9 cellular contexts compared by ENCODE assay signal in the genomic region with DNA sequence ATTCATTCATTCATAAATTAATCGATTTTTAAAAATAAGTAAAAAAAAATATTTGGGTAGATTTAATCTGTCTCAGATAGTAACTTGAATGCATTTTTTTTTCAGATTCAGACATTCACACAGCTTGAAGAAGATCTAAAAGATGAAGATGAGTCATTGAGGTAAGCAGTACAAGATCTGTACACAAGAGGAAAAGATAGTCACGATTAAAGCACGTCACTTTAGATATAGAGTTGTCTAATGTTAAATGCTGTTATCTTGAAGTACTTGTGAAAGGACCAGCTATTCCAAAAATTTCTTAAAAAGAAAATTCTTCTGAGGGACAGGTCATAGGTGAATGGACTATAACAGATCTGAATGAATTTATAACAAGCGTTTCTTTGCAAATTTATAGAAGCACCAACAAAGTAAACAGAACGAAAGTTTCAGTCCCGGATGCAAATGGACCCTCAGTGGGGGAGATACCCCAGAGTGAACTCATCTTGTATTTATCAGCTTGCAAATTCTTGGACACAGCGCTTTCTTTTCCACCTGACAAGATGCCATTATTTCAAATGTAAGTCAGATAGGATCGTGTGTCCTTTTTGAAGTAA. TPM values are rescaled to one million over a fixed set of nuclear protein-coding genes. Genes with fewer than 3 reads are reported as not detected.
A peak's percentile ranks its signal among the peaks of the same experiment; 100 is the strongest.
DNase-seq lines count a peak whose midpoint lies in the region; ATAC-seq, FAIRE-seq and TF ChIP-seq lines count a peak whose summit lies in the region.
"Had no signal": no experiment of that assay in that cellular context is flagged by ENCODE, and none has a peak within 500 bp of the region (broad histone marks: within the 10 kb centered on the region; RNA-seq: fewer than 3 reads in every experiment).

No MANE protein-coding gene starts in this region.

- peak overlapping the region; percentile 79 for H2BK5ac ChIP-seq in IMR-90 (ENCODE audit: low read depth, low read length, poor library complexity, severe bottlenecking)

- no peak overlapping the region; a peak in 1 of 4 replicates for H4K8ac ChIP-seq in IMR-90 (ENCODE audit: low read depth in 2 of 2, low read length in 2 of 2)

- no TSS peak for BruUV-seq in IMR-90 (replicated peaks; lab: Mats Ljungman, UMichigan)
- BruUV-seq in K562 (replicated peaks; lab: Mats Ljungman, UMichigan): no TSS peak

- TF ChIP-seq CTCF in IMR-90 (conservative IDR thresholded peaks at IDR 0.05; ENCODE audit: low read depth, low read length) (no peak), K562 (IDR thresholded peaks at IDR 0.05 in 2 of 3, conservative IDR thresholded peaks at IDR 0.05 in 1 of 3; ENCODE audit: insufficient read depth in 2 of 3, low read depth in 1 of 3, low read length in 3 of 3) (no peak), osteoblast (IDR thresholded peaks at IDR 0.05; ENCODE audit: extremely low read depth, low read depth, low read length) (no peak)

- H3K18ac ChIP-seq in IMR-90 (ENCODE audit: low read depth, low read length): peak overlapping the region; percentile 66; the same call in 1 of the 2 replicates

- CTCF ChIA-PET in IMR-90 (lab: Yijun Ruan, JAX): interaction anchor here (0.6 kb wide), 1 partner anchor 17 kb away, joined by 3 read pairs; no protein-coding TSS in a partner anchor
- CTCF ChIA-PET in K562 (lab: Yijun Ruan, JAX; ENCODE audit: low intra/inter-chr PET ratio): interaction anchor here (0.6 kb wide), 1 partner anchor 10 kb away, joined by 3 read pairs; no protein-coding TSS in a partner anchor

- peaks cover 6% of the 10 kb centered on the region for H3K9me3 ChIP-seq in IMR-90 (ENCODE audit: control insufficient read depth, insufficient read depth, low read length)
- H3K9me3 ChIP-seq in K562 (replicated peaks; ENCODE audit: control insufficient read depth, insufficient read depth, low read depth, low read length): no peaks in the 10 kb centered on the region
- no peaks in the 10 kb centered on the region for H3K9me3 ChIP-seq in osteoblast (ENCODE audit: low read depth, low read length)

- H3K4me2 ChIP-seq in IMR-90 (ENCODE audit: low read depth, low read length): peak overlapping the region; percentile 96
- no peak overlapping the region for H3K4me2 ChIP-seq in K562 (ENCODE audit: insufficient read depth, low read length)
- no peak overlapping the region for H3K4me2 ChIP-seq in osteoblast (ENCODE audit: insufficient read depth, low read length)

- H3K79me2 ChIP-seq in K562 (ENCODE audit: control insufficient read depth, insufficient read depth, low read length) (no peaks in the 10 kb centered on the region), osteoblast (ENCODE audit: insufficient read depth, low read length) (no peaks in the 10 kb centered on the region)

- H4K91ac ChIP-seq in IMR-90 (ENCODE audit: insufficient read depth, low read depth, low read length): no peak overlapping the region

- no peak overlapping the region for H2BK15ac ChIP-seq in IMR-90 (ENCODE audit: low read depth, low read length)

- intact Hi-C loops in IMR-90 (cut with micrococcal nuclease) (loop anchor here (2.0 kb wide), 1 partner anchor 32 kb away; the partner anchor contains the start of gene MORC3), K562 (cut with micrococcal nuclease) (no loop called here)

- TF ChIP-seq RAD21 in IMR-90 (IDR thresholded peaks at IDR 0.05; ENCODE audit: low read length): no peak
- TF ChIP-seq RAD21 in K562 (CRISPR knock-in tag; conservative IDR thresholded peaks at IDR 0.05 in 1 of 2, IDR thresholded peaks at IDR 0.05 in 1 of 2): no peak

- H3K27ac ChIP-seq in IMR-90 (ENCODE audit: insufficient read depth, low read length) (peak overlapping the region; percentile 64; the same call in 1 of the 2 replicates), K562 (ENCODE audit: extremely low read depth, low read depth, low read length) (no peak overlapping the region), osteoblast (ENCODE audit: low read depth, low read length) (no peak overlapping the region)

- H3K56ac ChIP-seq in IMR-90 (ENCODE audit: extremely low read depth, insufficient read depth, low read length): no peak overlapping the region; the same call in 1 of the 2 replicates

- H2BK20ac ChIP-seq in IMR-90 (ENCODE audit: low read depth, low read length): no peak overlapping the region

- H3K4ac ChIP-seq in IMR-90 (ENCODE audit: low read depth, low read length): no peak overlapping the region

- no peak for FAIRE-seq in K562 (lab: Jason Lieb, UNC)

- no peaks in the 10 kb centered on the region for H3K79me1 ChIP-seq in IMR-90 (ENCODE audit: low read depth in 1 of 2, low read length in 2 of 2)

- no peaks in the 10 kb centered on the region; the same call in 1 of the 2 replicates for H4K20me1 ChIP-seq in IMR-90 (ENCODE audit: insufficient read depth, low read length)
- H4K20me1 ChIP-seq in K562 (replicated peaks; ENCODE audit: control insufficient read depth, insufficient read depth, low read length): 0 out of 2 replicates have a peak, but pooled peaks cover 3% of the 10 kb centered on the region
- no peaks in the 10 kb centered on the region for H4K20me1 ChIP-seq in osteoblast (ENCODE audit: insufficient read depth, low read length)

- H2AK5ac ChIP-seq in IMR-90 (ENCODE audit: low read depth, low read length): no peak overlapping the region

- no peak overlapping the region for H3K9ac ChIP-seq in IMR-90 (ENCODE audit: low read depth, low read length)
- H3K9ac ChIP-seq in K562 (ENCODE audit: insufficient read depth in 1 of 2, low read depth in 2 of 2, low read length in 2 of 2): no peak overlapping the region

- H3K27me3 ChIP-seq in IMR-90 (ENCODE audit: control insufficient read depth, insufficient read depth, low read length) (no peaks in the 10 kb centered on the region), K562 (ENCODE audit: control insufficient read depth in 2 of 2, insufficient read depth in 2 of 2, low read length in 2 of 2) (peaks cover 0 to 16% of the 10 kb centered on the region in 2 experiments), osteoblast (ENCODE audit: insufficient read depth, low read length) (no peaks in the 10 kb centered on the region)

- dilution Hi-C loops in IMR-90 (cut with HindIII; ENCODE audit: low sequenced_read_pairs, unreplicated experiment): no loop called here

- no peak overlapping the region for H3K14ac ChIP-seq in IMR-90 (replicated peaks; ENCODE audit: low read depth, low read length)

- no peaks in the 10 kb centered on the region; the same call in 1 of the 2 replicates for H3K9me1 ChIP-seq in IMR-90 (ENCODE audit: insufficient read depth, low read length)
- H3K9me1 ChIP-seq in K562 (ENCODE audit: control insufficient read depth, insufficient read depth, low read length): no peaks in the 10 kb centered on the region

- WGBS in IMR-90 (ENCODE audit: extremely low coverage in 2 of 2, insufficient read length in 1 of 2), 2 experiments: 31% methylated on average over 2 of the region's 8 CpGs; no CpG with 5 or more reads in 1 of the 2 experiments
- 4% methylated on average over 8 of the region's 8 CpGs for WGBS in K562 (ENCODE audit: insufficient coverage, low coverage, missing lambda C conversion rate)

- ATAC-seq in GM18511 (IDR thresholded peaks at IDR 0.05; ENCODE audit: unreplicated experiment): peak; percentile 24
- ATAC-seq in IMR-90 (ENCODE audit: low read depth): peak; percentile 6; the same call in 1 of the 2 replicates
- ATAC-seq in K562: no peak
- no peak for ATAC-seq in SK-N-SH treated with all-trans-retinoic acid at 6 μM for 48 hours
- ATAC-seq in HG02571 (IDR thresholded peaks at IDR 0.05; ENCODE audit: unreplicated experiment): no peak

- H2AFZ ChIP-seq in IMR-90 (replicated peaks; ENCODE audit: low read length, poor library complexity): no peak overlapping the region
- H2AFZ ChIP-seq in K562 (ENCODE audit: low read depth, low read length): no peak overlapping the region
- no peak overlapping the region for H2AFZ ChIP-seq in osteoblast (ENCODE audit: low read length)

- 0 out of 2 replicates have a peak overlapping the region, but pooled peaks have one; percentile 18 for H2BK120ac ChIP-seq in IMR-90 (ENCODE audit: low read depth, low read length)

- peak; percentile 51 for DNase-seq in IMR-90
- DNase-seq in K562 (ENCODE audit: extremely low read depth in 1 of 4, low spot score in 3 of 4): no peak
- DNase-seq in osteoblast (ENCODE audit: insufficient read length, low spot score, missing footprints): peak; percentile 76
- no peak for DNase-seq in NCI-H2029 (lab: John Stamatoyannopoulos, UW)
- DNase-seq in NCI-H2081 treated with DMSO at 0.1 percent for 48 hours (lab: John Stamatoyannopoulos, UW): no peak
- DNase-seq: DND-41 had no signal

- no peak for TF ChIP-seq EP300 in K562 (IDR thresholded peaks at IDR 0.05; ENCODE audit: low read length)

- in situ Hi-C loops in IMR-90 (cut with MboI; ENCODE audit: low sequenced_read_pairs) (no loop called here), K562 (cut with MboI) (no loop called here)

- POLR2A ChIA-PET in IMR-90 (lab: Charles Lee; ENCODE audit: unreplicated experiment): interaction anchor here (0.5 kb wide), 1 partner anchor 31 kb away, joined by 8 read pairs; the partner anchor contains the start of gene MORC3
- POLR2A ChIA-PET in K562 (lab: Yijun Ruan, JAX): interaction anchor here (0.6 to 1.9 kb wide), 4 partner anchors 8 to 31 kb away, joined by 3 to 8 read pairs (median 6); partner anchors contain the start of gene MORC3

- no peak overlapping the region for H4K5ac ChIP-seq in IMR-90 (ENCODE audit: low read depth, low read length)

- H3K36me3 ChIP-seq in IMR-90 (ENCODE audit: control insufficient read depth, insufficient read depth, low read length): peaks cover 5% of the 10 kb centered on the region
- H3K36me3 ChIP-seq in K562 (ENCODE audit: control insufficient read depth, insufficient read depth, low read length): no peaks in the 10 kb centered on the region
- H3K36me3 ChIP-seq in osteoblast (ENCODE audit: insufficient read depth, low read length): peaks cover 11% of the 10 kb centered on the region

- H2AK9ac ChIP-seq in IMR-90 (replicated peaks; ENCODE audit: low read depth, low read length, poor library complexity): no peak overlapping the region

- H3K4me1 ChIP-seq in IMR-90 (ENCODE audit: control insufficient read depth, insufficient read depth, low read length) (peaks cover 3% of the 10 kb centered on the region), K562 (replicated peaks in 1 of 2; ENCODE audit: control insufficient read depth in 2 of 2, insufficient read depth in 2 of 2, low read length in 2 of 2) (no peaks in the 10 kb centered on the region), osteoblast (ENCODE audit: insufficient read depth, low read length) (peaks cover 7% of the 10 kb centered on the region)

- H3K4me3 ChIP-seq in IMR-90 (ENCODE audit: insufficient read depth, low read depth, low read length) (peak overlapping the region; percentile 18; the same call in 1 of the 2 replicates), K562 (no peak overlapping the region), osteoblast (ENCODE audit: insufficient read depth, low read length) (no peak overlapping the region)

- no peak for TF ChIP-seq POLR2A in IMR-90 (IDR thresholded peaks at IDR 0.05; ENCODE audit: low read depth, low read length)
- TF ChIP-seq POLR2A in K562 (conservative IDR thresholded peaks at IDR 0.05): no peak

- H3K23ac ChIP-seq in IMR-90 (ENCODE audit: low read depth, low read length): no peak overlapping the region

RNA-seq across cellular contexts. Expression of gene MORC3, which starts 31.2 kb away (rescaled TPM):
- total RNA-seq in IMR-90 (2012; rRNA removed): 23.5 and 39.4 TPM in 2 replicates
- 11.1 and 14.0 TPM in 2 replicates for polyA plus RNA-seq in IMR-90 (2012; rRNA removed)
- 1.3 and 1.9 TPM in 2 replicates for polyA plus RNA-seq in IMR-90 (2012; cell fraction: cytosol; rRNA removed)
- 2.8 and 23.9 TPM in 2 replicates for polyA plus RNA-seq in IMR-90 (2012; cell fraction: nucleus; rRNA removed; ENCODE audit: low replicate concordance)
- total RNA-seq in K562 (2011; cell fraction: chromatin; rRNA removed; ENCODE audit: low replicate concordance): 69.1 and 213 TPM in 2 replicates
- 39.4 and 52.0 TPM in 2 replicates for total RNA-seq in K562 (2011; cell fraction: nucleolus; rRNA removed)
- 78.0 and 101 TPM in 2 replicates for total RNA-seq in K562 (2011; cell fraction: nucleoplasm; rRNA removed)
- total RNA-seq in K562 (2014; rRNA removed): 34.5 and 48.6 TPM in 2 replicates
- 53.7 and 61.1 TPM in 2 replicates for total RNA-seq in K562 (2014; rRNA removed; fragmentation: Illumina TruSeq; extraction: Trizol)
- total RNA-seq in K562 (2015; rRNA removed; fragmentation: Illumina TruSeq; extraction: Trizol): 46.0 and 52.1 TPM in 2 replicates
- 29.5 and 36.1 TPM in 2 replicates for total RNA-seq in K562 (2021)
- polyA plus RNA-seq in K562 (2011; rRNA removed): 34.6 and 43.4 TPM in 2 replicates
- 4.9 and 13.5 TPM in 2 replicates for polyA plus RNA-seq in K562 (2011; cell fraction: cytosol; rRNA removed)
- polyA plus RNA-seq in K562 (2011; cell fraction: nucleus; rRNA removed): 19.9 and 29.4 TPM in 2 replicates
- 16.6 and 19.7 TPM in 2 replicates for polyA plus RNA-seq in K562 (2012)
- 30.0 and 36.0 TPM in 2 replicates for polyA plus RNA-seq in K562 (2014; fragmentation: Illumina TruSeq; extraction: Trizol)
- 10 to 100 TPM; 12.7 to 20.5 TPM for polyA plus RNA-seq in K562 (2014; fragmentation: Nextera tagmentation; extraction: Ambion mirVana)
- polyA plus RNA-seq in K562 (2014; rRNA removed): 26.1 and 30.6 TPM in 2 replicates
- polyA minus RNA-seq in K562 (2011; rRNA and poly(A)+ RNA removed): 86.5 and 93.2 TPM in 2 replicates
- polyA minus RNA-seq in K562 (2011; cell fraction: cytosol; rRNA and poly(A)+ RNA removed): 19.8 and 24.6 TPM in 2 replicates
- 31.8 and 54.8 TPM in 2 replicates for polyA minus RNA-seq in K562 (2011; cell fraction: nucleus; rRNA and poly(A)+ RNA removed)
- 37.4 and 40.2 TPM in 2 replicates for total RNA-seq in osteoblast

Comparison
In these comparisons a context has a peak if more than half of its experiments do, and no peak if none do; other contexts are left out.
1. ATAC-seq: peak in GM18511 (single experiment) and IMR-90 (single experiment); none in K562 (single experiment), SK-N-SH treated with all-trans-retinoic acid at 6 μM for 48 hours (single experiment) and HG02571 (single experiment).
2. DNase-seq: peak in IMR-90 (single experiment) and osteoblast (single experiment); none in K562 (0 of 4), NCI-H2029 (single experiment) and NCI-H2081 treated with DMSO at 0.1 percent for 48 hours (single experiment).